ENCODE assay signal across 29 cellular contexts in genomic region chr18:75525331-75525730, GRCh38.
"Had no signal": no experiment of that assay in that cellular context is flagged by ENCODE, and none has a peak within 500 bp of the region (broad histone marks: within the 10 kb centered on the region; RNA-seq: fewer than 3 reads in every experiment).

No MANE protein-coding gene starts in this region.

- FAIRE-seq: urothelium cell line had no signal

- H3K27me3 ChIP-seq: neutrophil, ovary, right lobe of liver, sigmoid colon, spleen, thyroid gland, tibial nerve, upper lobe of left lung, vagina had no signal

- H3K9me3 ChIP-seq: neutrophil, ovary, psoas muscle, right lobe of liver, sigmoid colon, spleen, thoracic aorta, thyroid gland, tibial nerve, upper lobe of left lung, vagina had no signal

- H3K9ac ChIP-seq: parathyroid adenoma had no signal

- H3K4me2 ChIP-seq: smooth muscle cell had no signal

- H3K36me3 ChIP-seq: neutrophil, ovary, right lobe of liver, sigmoid colon, spleen, thoracic aorta, thyroid gland, tibial nerve, upper lobe of left lung, vagina had no signal

- H3K27ac ChIP-seq: neutrophil, ovary, parathyroid adenoma, psoas muscle, right lobe of liver, sigmoid colon, skin epidermis, spleen, thoracic aorta, thyroid gland, tibial nerve, upper lobe of left lung, vagina had no signal

- H3K4me3 ChIP-seq: ovary, psoas muscle, right lobe of liver, sigmoid colon, skin epidermis, smooth muscle cell, spleen, thoracic aorta, thyroid gland, tibial nerve, upper lobe of left lung, vagina had no signal

- H3K79me2 ChIP-seq: parathyroid adenoma had no signal

- H3K4me1 ChIP-seq: parathyroid adenoma, psoas muscle, right lobe of liver, sigmoid colon, spleen, thyroid gland, tibial nerve, upper lobe of left lung, vagina had no signal

- DNase-seq: naive B cell; natural killer cell; nucleus accumbens; ovary; posterior cingulate gyrus; psoas muscle; right cardiac atrium; right lobe of liver; sigmoid colon; spleen; stimulated activated CD4-positive, alpha-beta T cell treated with anti-CD3 and anti-CD28 coated beads, Interleukin-12 subunit alpha, Interleukin-12 subunit beta, amount 100 ng/mL, for 4 hours; stimulated activated CD4-positive, alpha-beta T cell treated with anti-CD3 and anti-CD28 coated beads, Interleukin-1b, Interleukin-23, amount 100 ng/mL, for 48 hours; stimulated activated CD4-positive, alpha-beta T cell treated with anti-CD3 and anti-CD28 coated beads, Interleukin-4, amount 100 ng/mL, for 1 hour; stimulated activated CD4-positive, alpha-beta T cell treated with anti-CD3 and anti-CD28 coated beads, Interleukin-4, amount 100 ng/mL, for 4 hours; stimulated activated CD8-positive, alpha-beta memory T cell treated with anti-CD3 and anti-CD28 coated beads, Interleukin-4, amount 100 ng/mL, for 48 hours; stimulated activated naive CD4-positive, alpha-beta T cell; stimulated activated naive CD8-positive, alpha-beta T cell treated with anti-CD3 and anti-CD28 coated beads, Interleukin-15, amount 100 ng/mL, for 72 hours; stimulated activated naive CD8-positive, alpha-beta T cell treated with anti-CD3 and anti-CD28 coated beads, Interleukin-15, Interleukin-2, amounts not matched to agents 100 U/mL and 50 U/mL, for 24 hours; thyroid gland; trophoblast cell; upper lobe of left lung had no signal

- H2AFZ ChIP-seq: parathyroid adenoma had no signal
